Comparison of ENCODE assay signal across 15 cellular contexts in genomic region chr4:9704551-9705332, GRCh38.
DNase-seq lines count a peak whose midpoint lies in the region; ATAC-seq and TF ChIP-seq lines count a peak whose summit lies in the region.
"Had no signal": no experiment of that assay in that cellular context is flagged by ENCODE, and none has a peak within 500 bp of the region (broad histone marks: within the 10 kb centered on the region; RNA-seq: fewer than 3 reads in every experiment).

No MANE protein-coding gene starts in this region.

- H3K27ac Mint-ChIP-seq in neural progenitor cell, result no peak overlapping the region

- H3K4me3 ChIP-seq in H7 (ENCODE audit: insufficient read depth, low read depth, low read length) (no peak overlapping the region), WERI-Rb-1 (ENCODE audit: low read depth, low read length) (no peak overlapping the region), neural progenitor cell (no peak overlapping the region), upper lobe of left lung (no peak overlapping the region)

- no peaks in the 10 kb centered on the region for H3K4me1 ChIP-seq in neural progenitor cell
- H3K4me1 ChIP-seq in upper lobe of left lung, result peaks cover 0 to 11% (median 3%) of the 10 kb centered on the region in 4 donors

- H3K9me3 ChIP-seq in WERI-Rb-1 (ENCODE audit: severe bottlenecking) (no peaks in the 10 kb centered on the region), neural progenitor cell (ENCODE audit: low read depth) (no peaks in the 10 kb centered on the region), upper lobe of left lung (no peaks in the 10 kb centered on the region)

- TF ChIP-seq CTCF in WERI-Rb-1 (IDR thresholded peaks at IDR 0.05; ENCODE audit: low read depth, low read length), result peak; percentile 45
- TF ChIP-seq CTCF in neural progenitor cell (IDR thresholded peaks at IDR 0.05), result peak; percentile 14
- no peak for TF ChIP-seq CTCF in upper lobe of left lung (IDR thresholded peaks at IDR 0.05)

- H3F3A ChIP-seq in neural progenitor cell (ENCODE audit: low read depth), result no peaks in the 10 kb centered on the region

- H3K27me3 ChIP-seq in H7 (ENCODE audit: control insufficient read depth, insufficient read depth, low read length) (no peaks in the 10 kb centered on the region), WERI-Rb-1 (ENCODE audit: insufficient read depth, low read depth, severe bottlenecking) (no peaks in the 10 kb centered on the region), neural progenitor cell (no peaks in the 10 kb centered on the region), upper lobe of left lung (no peaks in the 10 kb centered on the region)

- H2AFZ ChIP-seq in neural progenitor cell (replicated peaks), result no peak overlapping the region

- DNase-seq in DMS 273 (lab: John Stamatoyannopoulos, UW; ENCODE audit: unreplicated experiment) (peak; percentile 27), DMS 273 treated with DMSO at 0.1 percent for 48 hours (lab: John Stamatoyannopoulos, UW) (no peak), H7 (peak; percentile 61), WERI-Rb-1 (peak; percentile 72), neural progenitor cell (ENCODE audit: low spot score) (no peak), NCI-H510A treated with DMSO at 0.1 percent for 48 hours (lab: John Stamatoyannopoulos, UW) (no peak), upper lobe of left lung (no peak)
- DNase-seq in activated CD4-positive, CD25-positive, alpha-beta regulatory T cell treated with anti-CD3 and anti-CD28 coated beads, Interleukin-2, amount 50 U/mL, for 72 hours, result no peak
- DNase-seq: CD8-positive, alpha-beta memory T cell; EL; NCI-H1436; NCI-H2029 treated with DMSO at 0.1 percent for 48 hours; NCI-H526 treated with DMSO at 0.1 percent for 48 hours; SHP77 treated with DMSO at 0.1 percent for 48 hours had no signal

- no peak overlapping the region for H3K9ac ChIP-seq in neural progenitor cell

- ATAC-seq in upper lobe of left lung (ENCODE audit: low FRiP score in 2 of 2), result no peak

- H3K4me2 ChIP-seq in neural progenitor cell, result no peak overlapping the region

- peaks cover 5% of the 10 kb centered on the region for H3K4me1 Mint-ChIP-seq in neural progenitor cell

- no peak overlapping the region for H3K4me3 Mint-ChIP-seq in neural progenitor cell
- H3K4me3 Mint-ChIP-seq: CD8-positive, alpha-beta memory T cell had no signal

- 83 to 90% methylated on average over 12 to 13 of the region's 13 CpGs for WGBS in upper lobe of left lung, 2 donors

- no peaks in the 10 kb centered on the region for H4K20me1 ChIP-seq in neural progenitor cell (ENCODE audit: low read depth)

- peaks cover 7% of the 10 kb centered on the region for H3K9me3 Mint-ChIP-seq in neural progenitor cell

- TF ChIP-seq POLR2A in upper lobe of left lung (IDR thresholded peaks at IDR 0.05), result no peak

- no peak overlapping the region for H3K27ac ChIP-seq in WERI-Rb-1
- no peak overlapping the region for H3K27ac ChIP-seq in neural progenitor cell
- H3K27ac ChIP-seq in upper lobe of left lung, result no peak overlapping the region
- H3K27ac ChIP-seq: 22Rv1 had no signal

- peaks cover 4% of the 10 kb centered on the region for H3K27me3 Mint-ChIP-seq in neural progenitor cell (ENCODE audit: insufficient read depth, low read depth)

- no peaks in the 10 kb centered on the region for H3K79me2 ChIP-seq in neural progenitor cell (ENCODE audit: low read depth)

- no peaks in the 10 kb centered on the region for H3K36me3 Mint-ChIP-seq in neural progenitor cell
- H3K36me3 Mint-ChIP-seq: CD8-positive, alpha-beta memory T cell had no signal

- no peak for TF ChIP-seq EP300 in upper lobe of left lung (IDR thresholded peaks at IDR 0.05)

- H3K36me3 ChIP-seq in H7 (replicated peaks; ENCODE audit: control insufficient read depth, insufficient read depth, low read length), result no peaks in the 10 kb centered on the region
- no peaks in the 10 kb centered on the region for H3K36me3 ChIP-seq in WERI-Rb-1
- H3K36me3 ChIP-seq in neural progenitor cell, result no peaks in the 10 kb centered on the region
- H3K36me3 ChIP-seq in upper lobe of left lung, result no peaks in the 10 kb centered on the region

Comparison
In these comparisons a context has a peak if more than half of its experiments do, and no peak if none do; other contexts are left out.
1. DNase-seq: peak in DMS 273 (single experiment), H7 (single experiment) and WERI-Rb-1 (single experiment); none in DMS 273 treated with DMSO at 0.1 percent for 48 hours (single experiment), neural progenitor cell (single experiment), NCI-H510A treated with DMSO at 0.1 percent for 48 hours (single experiment), upper lobe of left lung (0 of 2) and activated CD4-positive, CD25-positive, alpha-beta regulatory T cell treated with anti-CD3 and anti-CD28 coated beads, Interleukin-2, amount 50 U/mL, for 72 hours (single experiment).
2. CTCF ChIP-seq: peak in WERI-Rb-1 (single experiment) and neural progenitor cell (single experiment); none in upper lobe of left lung (0 of 6).